Comparison of ENCODE assay signal across 1 cellular context in genomic region chr5:134626369-134627014, GRCh38.
TF ChIP-seq lines count a peak whose summit lies in the region.

No MANE protein-coding gene starts in this region.

TF ChIP-seq in HEK293, 187 proteins besides CTCF, POLR2A, EP300 and RAD21 (continued from another document):
- TF ChIP-seq PRDM1 (tag by site-specific recombination; IDR thresholded peaks at IDR 0.05) (peak; percentile 74), ZNF19 (tag by site-specific recombination; IDR thresholded peaks at IDR 0.05; ENCODE audit: low read depth) (no peak), ZEB2 (tag by site-specific recombination; IDR thresholded peaks at IDR 0.05) (peak; percentile 33; the same call in 1 of the 2 replicates), ZNF366 (tag by site-specific recombination; conservative IDR thresholded peaks at IDR 0.05) (peak; percentile 73), ZNF274 (IDR thresholded peaks at IDR 0.05; ENCODE audit: low read length) (no peak), ZNF274 (tag by site-specific recombination; IDR thresholded peaks at IDR 0.05; ENCODE audit: borderline replicate concordance) (no peak), ZNF146 (tag by site-specific recombination; IDR thresholded peaks at IDR 0.05) (0 out of 2 replicates have a peak, but pooled peaks have one; percentile 8), ZBTB21 (tag by site-specific recombination; IDR thresholded peaks at IDR 0.05) (no peak), ZNF585B (tag by site-specific recombination; IDR thresholded peaks at IDR 0.05) (no peak), ZNF76 (tag by site-specific recombination; IDR thresholded peaks at IDR 0.05; ENCODE audit: borderline replicate concordance, low read depth) (no peak)
- TF ChIP-seq, protein P1, sequence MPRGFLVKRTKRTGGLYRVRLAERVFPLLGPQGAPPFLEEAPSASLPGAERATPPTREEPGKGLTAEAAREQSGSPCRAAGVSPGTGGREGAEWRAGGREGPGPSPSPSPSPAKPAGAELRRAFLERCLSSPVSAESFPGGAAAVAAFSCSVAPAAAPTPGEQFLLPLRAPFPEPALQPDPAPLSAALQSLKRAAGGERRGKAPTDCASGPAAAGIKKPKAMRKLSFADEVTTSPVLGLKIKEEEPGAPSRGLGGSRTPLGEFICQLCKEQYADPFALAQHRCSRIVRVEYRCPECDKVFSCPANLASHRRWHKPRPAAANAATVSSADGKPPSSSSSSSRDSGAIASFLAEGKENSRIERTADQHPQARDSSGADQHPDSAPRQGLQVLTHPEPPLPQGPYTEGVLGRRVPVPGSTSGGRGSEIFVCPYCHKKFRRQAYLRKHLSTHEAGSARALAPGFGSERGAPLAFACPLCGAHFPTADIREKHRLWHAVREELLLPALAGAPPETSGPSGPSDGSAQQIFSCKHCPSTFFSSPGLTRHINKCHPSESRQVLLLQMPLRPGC (tag by site-specific recombination; IDR thresholded peaks at IDR 0.05), result 0 out of 2 replicates have a peak, but pooled peaks have one; percentile 45
